ENCODE assay signal across 8 cellular contexts in genomic region chr3:50292159-50292923, GRCh38. TPM values are rescaled to one million over a fixed set of nuclear protein-coding genes. Genes with fewer than 3 reads are reported as not detected.
DNase-seq lines count a peak whose midpoint lies in the region; ATAC-seq lines count a peak whose summit lies in the region.

TSS of gene IFRD2 (minus strand) at chr3:50292429. CDS start at chr3:50292274, 155 bp downstream.

- peaks cover 20 to 31% (median 25%) of the 10 kb centered on the region in 10 experiments for H3K4me1 ChIP-seq in BLaER1 treated with 17β-estradiol and CSF1 and Interleukin-3, amounts not matched to agents 10 nM and 100 nM

- peak within 1 kb of the TSS; percentile 73 to 95 (median 88) for H3K27ac ChIP-seq in BLaER1 treated with 17β-estradiol and CSF1 and Interleukin-3, amounts not matched to agents 10 nM and 100 nM

- DNase-seq in NCI-H748 (lab: John Stamatoyannopoulos, UW; ENCODE audit: unreplicated experiment) (peak; percentile 96), dedifferentiated amniotic fluid mesenchymal stem cell (ENCODE audit: extremely low spot score) (peak; percentile 94), left lobe of liver (ENCODE audit: low spot score) (peak; percentile 98)
- peak; percentile 95 for DNase-seq in activated CD4-positive, alpha-beta T cell treated with anti-CD3 and anti-CD28 coated beads, Interleukin-2, amount 50 U/mL, for 1 hour
- DNase-seq in stimulated activated CD4-positive, alpha-beta T cell treated with anti-CD3 and anti-CD28 coated beads, Interleukin-2, amount 100 ng/mL, for 4 hours (ENCODE audit: low read depth) = peak; percentile 95

- peak within 1 kb of the TSS; percentile 83 to 97 (median 87) for H3K9ac ChIP-seq in BLaER1 treated with 17β-estradiol and CSF1 and Interleukin-3, amounts not matched to agents 10 nM and 100 nM

- no peaks in the 10 kb centered on the region for H3K27me3 ChIP-seq in BLaER1 treated with 17β-estradiol and CSF1 and Interleukin-3, amounts not matched to agents 10 nM and 100 nM

- peaks cover 0 to 37% (median 22%) of the 10 kb centered on the region in 11 experiments; a peak in 14 of 22 replicates for H4K20me1 ChIP-seq in BLaER1 treated with 17β-estradiol and CSF1 and Interleukin-3, amounts not matched to agents 10 nM and 100 nM

- ATAC-seq in GM19351 (IDR thresholded peaks at IDR 0.05; ENCODE audit: unreplicated experiment) (peak; percentile 96), HG03521 (IDR thresholded peaks at IDR 0.05; ENCODE audit: unreplicated experiment) (peak; percentile 96), left lobe of liver (peak; percentile 87)

- peaks cover 31 to 44% (median 35%) of the 10 kb centered on the region in 11 experiments for H3K36me3 ChIP-seq in BLaER1 treated with 17β-estradiol and CSF1 and Interleukin-3, amounts not matched to agents 10 nM and 100 nM

- no peaks in the 10 kb centered on the region for H3K9me3 ChIP-seq in BLaER1 treated with 17β-estradiol and CSF1 and Interleukin-3, amounts not matched to agents 10 nM and 100 nM (replicated peaks in 1 of 11)

- H3K4me3 ChIP-seq in BLaER1 treated with 17β-estradiol and CSF1 and Interleukin-3, amounts not matched to agents 10 nM and 100 nM = peak within 1 kb of the TSS; percentile 69 to 99 (median 84)

- peak within 1 kb of the TSS; percentile 87 to 98 (median 92) for H3K4me2 ChIP-seq in BLaER1 treated with 17β-estradiol and CSF1 and Interleukin-3, amounts not matched to agents 10 nM and 100 nM

RNA-seq across cellular contexts. Expression of gene IFRD2, which starts in this region (rescaled TPM):
- 63.8 TPM for total RNA-seq in left lobe of liver

Comparison
In these comparisons a context has a peak if more than half of its experiments do, and no peak if none do; other contexts are left out.
1. Peak in every context shown above with its lines: DNase-seq, ATAC-seq, H3K4me3 ChIP-seq and H3K27ac ChIP-seq.